In genomic region chr7:1086588-1087461, GRCh38 we compare ENCODE assay signal across 8 cellular contexts. TPM values are rescaled to one million over a fixed set of nuclear protein-coding genes. Genes with fewer than 3 reads are reported as not detected.
DNase-seq lines count a peak whose midpoint lies in the region; TF ChIP-seq lines count a peak whose summit lies in the region.

No MANE protein-coding gene starts in this region.

- H3K9me3 ChIP-seq in liver (ENCODE audit: control insufficient read depth in 4 of 4, low read length in 3 of 4), result no peaks in the 10 kb centered on the region

- H3K36me3 Mint-ChIP-seq in HFFc6 (ENCODE audit: low read depth), result peaks cover 4% of the 10 kb centered on the region
- no peaks in the 10 kb centered on the region for H3K36me3 Mint-ChIP-seq in activated CD4-positive, alpha-beta T cell treated with anti-CD3 and anti-CD28 coated beads, Interleukin-2, amount 10 ng/mL, durations not matched to agents 7 days and 5 days (ENCODE audit: low read depth)
- no peaks in the 10 kb centered on the region for H3K36me3 Mint-ChIP-seq in dendritic cell treated with granulocyte-macrophage colony-stimulating factor and Interleukin-4, amounts not matched to agents 40 ng/mL and 50 ng/mL, for 4 days (ENCODE audit: low read depth)

- no peaks in the 10 kb centered on the region for H3K27me3 ChIP-seq in liver (ENCODE audit: control insufficient read depth in 4 of 4, insufficient read depth in 4 of 4, low read length in 3 of 4)

- H3K4me3 ChIP-seq in liver (ENCODE audit: low read depth in 1 of 3, low read length in 3 of 3), result peak overlapping the region; percentile 24 to 59 (median 43)

- WGBS in liver, result 13% methylated on average over 45 of the region's 45 CpGs

- H3K4me1 Mint-ChIP-seq in HFFc6 (ENCODE audit: low read depth), result peaks cover 55% of the 10 kb centered on the region
- H3K4me1 Mint-ChIP-seq in activated CD4-positive, alpha-beta T cell treated with anti-CD3 and anti-CD28 coated beads, Interleukin-2, amount 10 ng/mL, durations not matched to agents 7 days and 5 days, result peaks cover 12% of the 10 kb centered on the region
- peaks cover 29% of the 10 kb centered on the region for H3K4me1 Mint-ChIP-seq in dendritic cell treated with granulocyte-macrophage colony-stimulating factor and Interleukin-4, amounts not matched to agents 40 ng/mL and 50 ng/mL, for 4 days (ENCODE audit: low read depth)

- TF ChIP-seq RAD21 in liver (IDR thresholded peaks at IDR 0.05), result peak; percentile 84 to 88

- no peaks in the 10 kb centered on the region for H3K9me3 Mint-ChIP-seq in HFFc6
- H3K9me3 Mint-ChIP-seq in activated CD4-positive, alpha-beta T cell treated with anti-CD3 and anti-CD28 coated beads, Interleukin-2, amount 10 ng/mL, durations not matched to agents 7 days and 5 days, result no peaks in the 10 kb centered on the region
- no peaks in the 10 kb centered on the region for H3K9me3 Mint-ChIP-seq in dendritic cell treated with granulocyte-macrophage colony-stimulating factor and Interleukin-4, amounts not matched to agents 40 ng/mL and 50 ng/mL, for 4 days

- POLR2A ChIA-PET in activated CD4-positive, alpha-beta T cell treated with anti-CD3 and anti-CD28 coated beads, Interleukin-2, amount 10 ng/mL, durations not matched to agents 7 days and 5 days (lab: Charles Lee), result no interaction called here

- intact Hi-C loops in dendritic cell treated with granulocyte-macrophage colony-stimulating factor and Interleukin-4, amounts not matched to agents 40 ng/mL and 50 ng/mL, for 4 days (cut with micrococcal nuclease), result loop anchor here (2.0 kb wide), 1 partner anchor 58 kb away; no protein-coding TSS in a partner anchor

- DNase-seq in GM13976 (ENCODE audit: low spot score) (peak; percentile 94), HFFc6 (peak; percentile 46), NCI-H1092 (lab: John Stamatoyannopoulos, UW) (peak; percentile 29), NCI-H128 (lab: John Stamatoyannopoulos, UW; ENCODE audit: unreplicated experiment) (no peak)
- peak; percentile 75 for DNase-seq in activated CD4-positive, alpha-beta T cell treated with anti-CD3 and anti-CD28 coated beads, Interleukin-2, amount 10 ng/mL, durations not matched to agents 7 days and 5 days
- DNase-seq in stimulated activated CD4-positive, alpha-beta T cell treated with anti-CD3 and anti-CD28 coated beads, TNF-alpha, amount 100 ng/mL, for 1 hour (ENCODE audit: low read depth in 3 of 3, low spot score in 1 of 3), result peak; percentile 20 to 59 (median 38)

- peak overlapping the region; percentile 52 to 54 for H3K9ac ChIP-seq in liver (ENCODE audit: low read depth in 1 of 2, low read length in 2 of 2)

- peak overlapping the region; percentile 90 for H3K27ac Mint-ChIP-seq in HFFc6
- no peak overlapping the region for H3K27ac Mint-ChIP-seq in activated CD4-positive, alpha-beta T cell treated with anti-CD3 and anti-CD28 coated beads, Interleukin-2, amount 10 ng/mL, durations not matched to agents 7 days and 5 days
- no peak overlapping the region for H3K27ac Mint-ChIP-seq in dendritic cell treated with granulocyte-macrophage colony-stimulating factor and Interleukin-4, amounts not matched to agents 40 ng/mL and 50 ng/mL, for 4 days

- peak; percentile 88 for TF ChIP-seq CTCF in GM13976 (IDR thresholded peaks at IDR 0.05; ENCODE audit: borderline replicate concordance, control extremely low read depth, extremely low read depth, insufficient read depth, missing control alignments)
- TF ChIP-seq CTCF in HFFc6 (IDR thresholded peaks at IDR 0.05), result peak; percentile 99
- TF ChIP-seq CTCF in liver (IDR thresholded peaks at IDR 0.05; ENCODE audit: low read depth, low read length, missing input control), result peak; percentile 74

- in situ Hi-C loops in GM13976 (cut with MboI; ENCODE audit: low sequenced_read_pairs, unreplicated experiment), result loop anchor here (10.0 kb wide), 1 partner anchor 92 kb away; no protein-coding TSS in a partner anchor

- H3K4me3 Mint-ChIP-seq in HFFc6, result peak overlapping the region; percentile 92
- H3K4me3 Mint-ChIP-seq in activated CD4-positive, alpha-beta T cell treated with anti-CD3 and anti-CD28 coated beads, Interleukin-2, amount 10 ng/mL, durations not matched to agents 7 days and 5 days, result peak overlapping the region; percentile 58
- H3K4me3 Mint-ChIP-seq in dendritic cell treated with granulocyte-macrophage colony-stimulating factor and Interleukin-4, amounts not matched to agents 40 ng/mL and 50 ng/mL, for 4 days, result peak overlapping the region; percentile 66

- H3K27ac ChIP-seq in liver (ENCODE audit: low read depth in 1 of 2, low read length in 2 of 2), result peak overlapping the region in 1 of 2 donors; percentile 66

- H3K27me3 Mint-ChIP-seq in HFFc6 (ENCODE audit: insufficient read depth), result no peaks in the 10 kb centered on the region; the same call in 1 of the 2 replicates
- H3K27me3 Mint-ChIP-seq in activated CD4-positive, alpha-beta T cell treated with anti-CD3 and anti-CD28 coated beads, Interleukin-2, amount 10 ng/mL, durations not matched to agents 7 days and 5 days, result no peaks in the 10 kb centered on the region
- peaks cover 5% of the 10 kb centered on the region for H3K27me3 Mint-ChIP-seq in dendritic cell treated with granulocyte-macrophage colony-stimulating factor and Interleukin-4, amounts not matched to agents 40 ng/mL and 50 ng/mL, for 4 days

- CTCF ChIA-PET in activated CD4-positive, alpha-beta T cell treated with anti-CD3 and anti-CD28 coated beads, Interleukin-2, amount 10 ng/mL, durations not matched to agents 7 days and 5 days (lab: Charles Lee), result interaction anchor here (0.6 to 3.2 kb wide), 13 partner anchors 13 to 105 kb away, joined by 3 to 26 read pairs (median 3); no protein-coding TSS in a partner anchor

- H3K36me3 ChIP-seq in liver (ENCODE audit: control insufficient read depth in 4 of 4, insufficient read depth in 3 of 4, low read depth in 1 of 4, low read length in 3 of 4), result peaks cover 0 to 4% (median 0%) of the 10 kb centered on the region in 4 donors

- peaks cover 2 to 35% (median 21%) of the 10 kb centered on the region in 4 donors for H3K4me1 ChIP-seq in liver (ENCODE audit: control insufficient read depth in 4 of 4, insufficient read depth in 4 of 4, low read length in 3 of 4)

TF ChIP-seq in liver, 16 proteins besides CTCF, POLR2A, EP300 and RAD21:
- no peak for TF ChIP-seq FOXA2 (IDR thresholded peaks at IDR 0.05)
- TF ChIP-seq, protein P1, sequence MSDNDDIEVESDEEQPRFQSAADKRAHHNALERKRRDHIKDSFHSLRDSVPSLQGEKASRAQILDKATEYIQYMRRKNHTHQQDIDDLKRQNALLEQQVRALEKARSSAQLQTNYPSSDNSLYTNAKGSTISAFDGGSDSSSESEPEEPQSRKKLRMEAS (IDR thresholded peaks at IDR 0.05), result peak; percentile 28
- peak in 1 of 2 donors; percentile 65 for TF ChIP-seq RXRA (IDR thresholded peaks at IDR 0.05)
- no peak for TF ChIP-seq ATF3 (IDR thresholded peaks at IDR 0.05)
- no peak for TF ChIP-seq GABPA (IDR thresholded peaks at IDR 0.05 in 1 of 2, conservative IDR thresholded peaks at IDR 0.05 in 1 of 2)

RNA-seq across cellular contexts. Expression of gene GPER1, which starts 1.1 kb away (rescaled TPM):
- total RNA-seq in HFFc6 (2021; fragmentation: NEBNext Ultra II Directional; extraction: Animal tissue kit (Norgen Biotek cat#: 25700)), result 1 to 10 TPM; 4.6 to 7.1 (median 5.3) TPM
- total RNA-seq in activated CD4-positive, alpha-beta T cell treated with anti-CD3 and anti-CD28 coated beads, Interleukin-2, amount 10 ng/mL, durations not matched to agents 7 days and 5 days, result under 1 TPM in 1 of 2 experiments, not detected in 1; 0.08 TPM
- 1 to 10 TPM; 2.9 to 6.7 TPM for total RNA-seq in liver
- polyA plus RNA-seq in liver, result 10 to 100 TPM in 1 of 2 donors, 1 to 10 TPM in 1; 8.0 to 23.1 TPM

RNA-seq across cellular contexts. Expression of gene GPR146, which starts 42.5 kb away (rescaled TPM):
- total RNA-seq in HFFc6 (2021; fragmentation: NEBNext Ultra II Directional; extraction: Animal tissue kit (Norgen Biotek cat#: 25700)), result under 1 TPM; 0.26 to 0.92 (median 0.52) TPM
- total RNA-seq in activated CD4-positive, alpha-beta T cell treated with anti-CD3 and anti-CD28 coated beads, Interleukin-2, amount 10 ng/mL, durations not matched to agents 7 days and 5 days, result 10 to 100 TPM; 13.3 to 13.8 TPM
- 10 to 100 TPM; 27.9 to 33.5 TPM for total RNA-seq in liver
- 10 to 100 TPM; 15.5 to 25.4 TPM for polyA plus RNA-seq in liver

Comparison
In these comparisons a context has a peak if more than half of its experiments do, and no peak if none do; other contexts are left out.
1. RNA of gene GPR146, which starts 42.5 kb away (total RNA-seq): 27.9 to 33.5 TPM in liver and 13.3 to 13.8 TPM in activated CD4-positive, alpha-beta T cell treated with anti-CD3 and anti-CD28 coated beads, Interleukin-2, amount 10 ng/mL, durations not matched to agents 7 days and 5 days; 0.26 to 0.92 TPM in HFFc6; every median in the first group is over 4 times any median in the second.
2. Peak in every context shown above with its lines, with median percentiles within 50 percentile points of each other: CTCF ChIP-seq and H3K4me3 Mint-ChIP-seq.